Comparison of ENCODE assay signal across 12 cellular contexts in the genomic region with DNA sequence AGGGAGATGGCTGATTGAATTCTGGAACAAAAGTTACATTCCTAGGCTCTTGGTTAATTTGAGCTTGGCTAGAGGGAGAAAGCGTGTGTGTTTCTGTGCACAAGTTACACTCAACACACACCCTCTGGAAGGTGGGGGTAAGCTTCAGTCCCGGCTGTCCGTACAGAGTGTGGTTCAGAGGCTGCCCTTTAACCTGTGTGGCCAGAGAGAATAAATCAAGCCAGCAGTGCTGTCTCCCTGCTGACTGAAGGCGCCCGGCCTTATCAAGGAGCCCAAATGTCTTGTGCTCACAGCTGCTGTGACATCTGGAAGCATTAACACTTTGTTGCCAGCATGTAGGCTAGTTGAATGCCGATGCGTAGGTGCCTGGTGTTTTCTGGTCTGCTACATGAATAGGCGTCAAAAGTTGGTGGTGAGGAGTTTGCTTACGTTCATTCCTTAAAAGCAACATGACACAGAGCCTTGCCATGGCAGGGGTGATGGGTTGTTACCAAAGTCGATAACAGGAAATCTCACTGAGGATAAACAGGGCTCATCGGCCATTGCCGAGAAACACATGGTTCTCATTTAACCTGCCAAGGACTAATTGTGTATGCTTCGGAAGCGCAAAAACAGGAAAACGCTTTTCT.
A peak's percentile ranks its signal among the peaks of the same experiment; 100 is the strongest.
DNase-seq lines count a peak whose midpoint lies in the region; ATAC-seq and TF ChIP-seq lines count a peak whose summit lies in the region.
"Had no signal": no experiment of that assay in that cellular context is flagged by ENCODE, and none has a peak within 500 bp of the region (broad histone marks: within the 10 kb centered on the region; RNA-seq: fewer than 3 reads in every experiment).

No MANE protein-coding gene starts in this region.

- intact Hi-C loops in prostate gland (cut with DNase I) = no loop called here

- peak overlapping the region; percentile 19 to 58 (median 26) for H3K4me3 Mint-ChIP-seq in nephron

- H3K4me3 ChIP-seq in adipocyte (ENCODE audit: low read length) = peak overlapping the region; percentile 48
- H3K4me3 ChIP-seq in cardiac muscle cell = no peak overlapping the region
- no peak overlapping the region for H3K4me3 ChIP-seq in prostate gland
- H3K4me3 ChIP-seq: skin epidermis had no signal

- H3K27me3 ChIP-seq in adipocyte (replicated peaks; ENCODE audit: control insufficient read depth, insufficient read depth, low read length) = peaks cover 22% of the 10 kb centered on the region
- no peaks in the 10 kb centered on the region for H3K27me3 ChIP-seq in cardiac muscle cell
- H3K27me3 ChIP-seq in prostate gland (replicated peaks; ENCODE audit: insufficient read depth) = no peaks in the 10 kb centered on the region

- H3K9ac ChIP-seq in adipocyte (ENCODE audit: low read length) = no peak overlapping the region

- H3K36me3 Mint-ChIP-seq in nephron (ENCODE audit: low read depth) = peaks cover 6% of the 10 kb centered on the region

- 51% methylated on average over 15 of the region's 15 CpGs for WGBS in prostate gland

- no peak for TF ChIP-seq POLR2A in prostate gland (IDR thresholded peaks at IDR 0.05)

- H3K36me3 ChIP-seq in adipocyte (ENCODE audit: control insufficient read depth, insufficient read depth, low read length, severe bottlenecking) = no peaks in the 10 kb centered on the region
- H3K36me3 ChIP-seq in cardiac muscle cell = no peaks in the 10 kb centered on the region
- H3K36me3 ChIP-seq in prostate gland = no peaks in the 10 kb centered on the region

- H3K4me1 Mint-ChIP-seq in nephron = peaks cover 84% of the 10 kb centered on the region

- peaks cover 45% of the 10 kb centered on the region for H3K4me1 ChIP-seq in adipocyte (ENCODE audit: control insufficient read depth, insufficient read depth, low read length)
- peaks cover 73% of the 10 kb centered on the region for H3K4me1 ChIP-seq in cardiac muscle cell (ENCODE audit: low read depth)
- no peaks in the 10 kb centered on the region for H3K4me1 ChIP-seq in prostate gland (replicated peaks)

- H3K27ac ChIP-seq in cardiac muscle cell (peak overlapping the region; percentile 57), prostate gland (no peak overlapping the region)

- peak; percentile 35 for DNase-seq in adipocyte (ENCODE audit: low read depth)
- DNase-seq in cardiac muscle cell (ENCODE audit: low read depth in 1 of 2, low spot score in 1 of 2) = peak; percentile 68 to 80
- DNase-seq in ureter (ENCODE audit: low spot score) = peak; percentile 63
- DNase-seq in prostate gland (ENCODE audit: low spot score) = no peak
- DNase-seq: activated CD8-positive, alpha-beta memory T cell treated with anti-CD3 and anti-CD28 coated beads, Interleukin-2, amount 50 U/mL, for 48 hours; central memory CD4-positive, alpha-beta T cell; H7; NK-92 treated with Interleukin-12 subunit alpha and Interleukin-12 subunit beta, amount 100 ng/mL, for 24 hours had no signal

- ATAC-seq in GM21737 (IDR thresholded peaks at IDR 0.05; ENCODE audit: unreplicated experiment) = no peak
- ATAC-seq in GM18517 (IDR thresholded peaks at IDR 0.05; ENCODE audit: unreplicated experiment) = no peak

- no peaks in the 10 kb centered on the region for H3K27me3 Mint-ChIP-seq in nephron (ENCODE audit: low read depth)

- TF ChIP-seq CTCF in cardiac muscle cell (IDR thresholded peaks at IDR 0.05; ENCODE audit: low read depth, low read length) = no peak
- TF ChIP-seq CTCF in nephron (IDR thresholded peaks at IDR 0.05; ENCODE audit: unreplicated experiment in 3 of 3) = no peak
- no peak for TF ChIP-seq CTCF in prostate gland (IDR thresholded peaks at IDR 0.05)

- H3K27ac Mint-ChIP-seq in nephron = peak overlapping the region; percentile 81 to 96 (median 85)

- H3K9me3 ChIP-seq in adipocyte (ENCODE audit: control insufficient read depth, low read length) (no peaks in the 10 kb centered on the region), cardiac muscle cell (ENCODE audit: low read depth) (no peaks in the 10 kb centered on the region), prostate gland (no peaks in the 10 kb centered on the region)

- H3K9me3 Mint-ChIP-seq in nephron = no peaks in the 10 kb centered on the region
